ENCODE assay signal across 29 cellular contexts in genomic region chr10:105594301-105594700, GRCh38.
"Had no signal": no experiment of that assay in that cellular context is flagged by ENCODE, and none has a peak within 500 bp of the region (broad histone marks: within the 10 kb centered on the region; RNA-seq: fewer than 3 reads in every experiment).

No MANE protein-coding gene starts in this region.

- ATAC-seq: activated CD4-positive, CD25-positive, alpha-beta regulatory T cell treated with anti-CD3 and anti-CD28 coated beads, Interleukin-2, amount 50 U/mL, for 24 hours; activated CD8-positive, alpha-beta T cell treated with anti-CD3 and anti-CD28 coated beads for 36 hours; activated T-cell treated with anti-CD3 and anti-CD28 coated beads, Interleukin-2, amount 50 U/mL, for 4 hours; activated T-helper 17 cell treated with anti-CD3 and anti-CD28 coated beads, Interleukin-2, amount 50 U/mL, for 72 hours; effector memory CD8-positive, alpha-beta T cell; esophagus mucosa; heart right ventricle; T-helper 17 cell had no signal

- DNase-seq: activated B cell treated with CpG ODN at 0.5 μM for 24 hours; activated CD4-positive, alpha-beta T cell treated with anti-CD3 and anti-CD28 coated beads for 48 hours; activated CD4-positive, alpha-beta T cell treated with anti-CD3 and anti-CD28 coated beads, Interleukin-2, amount 50 U/mL, for 1 hour; activated CD4-positive, alpha-beta T cell treated with anti-CD3 and anti-CD28 coated beads, Interleukin-2, amount 50 U/mL, for 48 hours; activated CD8-positive, alpha-beta memory T cell treated with anti-CD3 and anti-CD28 coated beads for 24 hours; activated CD8-positive, alpha-beta T cell treated with anti-CD3 and anti-CD28 coated beads for 36 hours; activated effector memory CD4-positive, alpha-beta T cell treated with Interleukin-2 at 50 U/mL for 16 hours; activated gamma-delta T cell treated with Interleukin-2 at 50 U/mL for 16 hours; activated naive CD4-positive, alpha-beta T cell treated with anti-CD3 and anti-CD28 coated beads, Interleukin-2, amount 50 U/mL, for 16 hours; activated naive CD4-positive, alpha-beta T cell treated with Interleukin-2 at 50 U/mL for 16 hours; activated T-cell treated with anti-CD3 and anti-CD28 coated beads, Interleukin-2, amount 50 U/mL, for 4 hours; amniotic stem cell; anterior cingulate cortex; brain microvascular endothelial cell; caudate nucleus; cortex of kidney; dermis blood vessel endothelial cell; effector CD4-positive, alpha-beta T cell; effector memory CD8-positive, alpha-beta T cell; foreskin fibroblast; heart right ventricle; T-helper 17 cell; T1000; WERI-Rb-1 had no signal

- H3K9me3 ChIP-seq: heart right ventricle had no signal

- H3K4me1 ChIP-seq: heart right ventricle had no signal

- H3K27me3 ChIP-seq: brain microvascular endothelial cell, heart right ventricle, hepatocyte had no signal

- H3K27ac ChIP-seq: brain microvascular endothelial cell, epithelial cell of prostate, heart right ventricle, hepatocyte, WERI-Rb-1 had no signal

- H3K4me3 ChIP-seq: heart right ventricle, hepatocyte had no signal

- H3K36me3 ChIP-seq: brain microvascular endothelial cell, heart right ventricle, WERI-Rb-1 had no signal
